In the genomic region with DNA sequence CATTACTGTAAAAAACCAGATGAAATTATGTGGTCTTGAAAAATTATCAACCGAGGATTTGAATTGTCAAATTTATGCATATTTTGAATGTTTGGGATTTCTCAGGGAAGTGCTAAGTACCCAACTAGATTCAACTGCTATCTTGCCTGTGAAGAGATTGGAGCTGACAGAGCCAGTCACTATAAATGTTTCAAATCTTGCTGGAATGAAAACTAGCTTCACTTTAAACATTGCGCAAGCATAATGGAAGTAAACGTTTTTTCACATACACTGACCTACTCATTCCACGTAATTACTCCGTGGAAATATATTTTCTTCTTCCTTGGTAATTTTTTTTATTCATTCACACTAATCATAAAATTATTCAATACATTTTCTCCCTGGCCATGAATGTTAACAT, we compare ENCODE assay signal across 12 cellular contexts.
"Had no signal": no experiment of that assay in that cellular context is flagged by ENCODE, and none has a peak within 500 bp of the region (broad histone marks: within the 10 kb centered on the region; RNA-seq: fewer than 3 reads in every experiment).

No MANE protein-coding gene starts in this region.

- H3K36me3 Mint-ChIP-seq: activated naive CD4-positive, alpha-beta T cell treated with anti-CD3 and anti-CD28 coated beads, Interleukin-2, amount 50 U/mL, for 24 hours; T-cell; WTC11 had no signal

- H3K4me3 Mint-ChIP-seq: activated CD4-positive, alpha-beta T cell treated with anti-CD3 and anti-CD28 coated beads, Interleukin-2, amount 10 ng/mL, durations not matched to agents 7 days and 5 days; activated naive CD4-positive, alpha-beta T cell treated with anti-CD3 and anti-CD28 coated beads, Interleukin-2, amount 50 U/mL, for 24 hours; nephron; T-cell; WTC11 had no signal

- H3K27ac Mint-ChIP-seq: activated CD4-positive, alpha-beta T cell treated with anti-CD3 and anti-CD28 coated beads, Interleukin-2, amount 10 ng/mL, durations not matched to agents 7 days and 5 days; activated naive CD4-positive, alpha-beta T cell treated with anti-CD3 and anti-CD28 coated beads, Interleukin-2, amount 50 U/mL, for 24 hours; nephron; T-cell; WTC11 had no signal

- ATAC-seq: esophagus mucosa, T-cell, WTC11 had no signal

- DNase-seq: activated CD4-positive, alpha-beta T cell treated with anti-CD3 and anti-CD28 coated beads, Interleukin-2, amount 10 ng/mL, durations not matched to agents 7 days and 5 days; brain microvascular endothelial cell; cerebellar nuclear complex; dorsolateral prefrontal cortex; foreskin melanocyte; small intestine; T-cell; thyroid gland had no signal

- H3K9me3 Mint-ChIP-seq: activated CD4-positive, alpha-beta T cell treated with anti-CD3 and anti-CD28 coated beads, Interleukin-2, amount 10 ng/mL, durations not matched to agents 7 days and 5 days; activated naive CD4-positive, alpha-beta T cell treated with anti-CD3 and anti-CD28 coated beads, Interleukin-2, amount 50 U/mL, for 24 hours; nephron; T-cell; WTC11 had no signal

- H3K4me1 Mint-ChIP-seq: activated CD4-positive, alpha-beta T cell treated with anti-CD3 and anti-CD28 coated beads, Interleukin-2, amount 10 ng/mL, durations not matched to agents 7 days and 5 days; activated naive CD4-positive, alpha-beta T cell treated with anti-CD3 and anti-CD28 coated beads, Interleukin-2, amount 50 U/mL, for 24 hours; T-cell had no signal

- H3K27me3 Mint-ChIP-seq: activated naive CD4-positive, alpha-beta T cell treated with anti-CD3 and anti-CD28 coated beads, Interleukin-2, amount 50 U/mL, for 24 hours had no signal
